Comparison of ENCODE assay signal across 8 cellular contexts in genomic region chr5:95809414-95809960, GRCh38. TPM values are rescaled to one million over a fixed set of nuclear protein-coding genes. Genes with fewer than 3 reads are reported as not detected.
A peak's percentile ranks its signal among the peaks of the same experiment; 100 is the strongest.
DNase-seq lines count a peak whose midpoint lies in the region; ATAC-seq and TF ChIP-seq lines count a peak whose summit lies in the region.

No MANE protein-coding gene starts in this region.

- DNase-seq in EL (peak; percentile 32), T-helper 17 cell (no peak), globus pallidus (ENCODE audit: low spot score) (peak; percentile 33), sigmoid colon (peak; percentile 81), T-helper 9 cell (no peak), SK-N-DZ (ENCODE audit: low spot score) (no peak)

- no peaks in the 10 kb centered on the region for H3K27me3 ChIP-seq in sigmoid colon

- H3K4me3 Mint-ChIP-seq in T-helper 17 cell, result peak overlapping the region; percentile 79

- H3K4me3 ChIP-seq in sigmoid colon, result no peak overlapping the region

- TF ChIP-seq EP300 in sigmoid colon (IDR thresholded peaks at IDR 0.05), result no peak

- intact Hi-C loops in sigmoid colon (cut with DNase I), result no loop called here

- H3K36me3 ChIP-seq in sigmoid colon, result peaks cover 0 to 5% (median under 1%) of the 10 kb centered on the region in 4 donors

- peak overlapping the region; percentile 73 to 79 (median 74) for H3K27ac ChIP-seq in sigmoid colon

- 16 to 35% methylated on average over 2 of the region's 2 CpGs for whole genome bisulfite sequencing in sigmoid colon, 2 donors

- peak overlapping the region; percentile 96 for H3K27ac Mint-ChIP-seq in T-helper 17 cell

- H3K36me3 Mint-ChIP-seq in T-helper 17 cell (ENCODE audit: low read depth), result peaks cover 7% of the 10 kb centered on the region

- peaks cover 0 to 48% (median 46%) of the 10 kb centered on the region in 4 donors for H3K4me1 ChIP-seq in sigmoid colon

- no peak for TF ChIP-seq CTCF in sigmoid colon (IDR thresholded peaks at IDR 0.05)

- ATAC-seq in T-helper 17 cell (no peak), HG02840 (IDR thresholded peaks at IDR 0.05; ENCODE audit: low FRiP score, unreplicated experiment) (no peak), GM18861 (IDR thresholded peaks at IDR 0.05; ENCODE audit: unreplicated experiment) (no peak)

- no peaks in the 10 kb centered on the region for H3K27me3 Mint-ChIP-seq in T-helper 17 cell

- TF ChIP-seq POLR2A in sigmoid colon (IDR thresholded peaks at IDR 0.05), result no peak

- H3K9me3 ChIP-seq in T-helper 17 cell (ENCODE audit: control insufficient read depth, low read length, poor library complexity, severe bottlenecking), result no peaks in the 10 kb centered on the region
- H3K9me3 ChIP-seq in sigmoid colon, result no peaks in the 10 kb centered on the region

- peaks cover 61% of the 10 kb centered on the region for H3K4me1 Mint-ChIP-seq in T-helper 17 cell

RNA-seq across cellular contexts. Expression of gene GLRX, which starts 13.0 kb away (rescaled TPM):
- 10 to 100 TPM; 32.0 to 51.9 TPM for total RNA-seq in T-helper 17 cell
- 10 to 100 TPM; 30.2 to 43.2 (median 42.8) TPM for total RNA-seq in sigmoid colon
- 100 to 1,000 TPM; 220 to 409 (median 261) TPM for polyA plus RNA-seq in sigmoid colon
- polyA plus RNA-seq in SK-N-DZ (2014; cell fraction: cytosol; rRNA removed), result 19.8 and 34.2 TPM in 2 replicates
- polyA plus RNA-seq in SK-N-DZ (2014; cell fraction: nucleus; rRNA removed), result 9.8 and 20.5 TPM in 2 replicates

Comparison
In these comparisons a context has a peak if more than half of its experiments do, and no peak if none do; other contexts are left out.
1. DNase-seq: peak in EL (single experiment), globus pallidus (single experiment) and sigmoid colon (single experiment); none in T-helper 17 cell (0 of 3), T-helper 9 cell (single experiment) and SK-N-DZ (single experiment).